Comparison of ENCODE assay signal across 10 cellular contexts in genomic region chr9:34374905-34375552, GRCh38. TPM values are rescaled to one million over a fixed set of nuclear protein-coding genes. Genes with fewer than 3 reads are reported as not detected.
DNase-seq lines count a peak whose midpoint lies in the region; ATAC-seq and TF ChIP-seq lines count a peak whose summit lies in the region.
"Had no signal": no experiment of that assay in that cellular context is flagged by ENCODE, and none has a peak within 500 bp of the region (broad histone marks: within the 10 kb centered on the region; RNA-seq: fewer than 3 reads in every experiment).

No MANE protein-coding gene starts in this region.

- ATAC-seq in thoracic aorta (ENCODE audit: insufficient number of reproducible peaks, low FRiP score, low read depth), result no peak
- ATAC-seq in sciatic nerve, result no peak

- peaks cover 9 to 19% of the 10 kb centered on the region in 2 donors for H3K4me1 ChIP-seq in thoracic aorta (ENCODE audit: control insufficient read depth in 1 of 2, low read depth in 2 of 2)

- H3K9me3 ChIP-seq in SU-DHL-6 (ENCODE audit: insufficient read depth, low read length), result no peaks in the 10 kb centered on the region
- H3K9me3 ChIP-seq in thoracic aorta, result no peaks in the 10 kb centered on the region

- H3K9ac ChIP-seq in SU-DHL-6 (ENCODE audit: low read length), result no peak overlapping the region

- H3K4me2 ChIP-seq in SU-DHL-6 (ENCODE audit: low read depth, low read length, poor library complexity, severe bottlenecking), result peak overlapping the region; percentile 70

- no peaks in the 10 kb centered on the region for H3K79me2 ChIP-seq in SU-DHL-6 (ENCODE audit: insufficient read depth, low read length)

- H3K27me3 Mint-ChIP-seq in activated T-cell treated with anti-CD3 and anti-CD28 coated beads, Interleukin-2, amount 50 U/mL, for 24 hours, result no peaks in the 10 kb centered on the region

- no peak overlapping the region for H3K27ac Mint-ChIP-seq in activated T-cell treated with anti-CD3 and anti-CD28 coated beads, Interleukin-2, amount 50 U/mL, for 24 hours

- no peaks in the 10 kb centered on the region for H3K9me2 ChIP-seq in SU-DHL-6 (replicated peaks; ENCODE audit: insufficient read depth, low read length)

- H3K4me3 ChIP-seq in SU-DHL-6 (ENCODE audit: insufficient read depth, low read length, poor library complexity, severe bottlenecking) (no peak overlapping the region), thoracic aorta (no peak overlapping the region)

- TF ChIP-seq CTCF in SU-DHL-6 (IDR thresholded peaks at IDR 0.05; ENCODE audit: insufficient read depth, low read length, poor library complexity, severe bottlenecking), result no peak
- TF ChIP-seq CTCF in thoracic aorta (IDR thresholded peaks at IDR 0.05), result no peak

- peaks cover 9% of the 10 kb centered on the region; the same call in 1 of the 2 replicates for H3F3A ChIP-seq in SU-DHL-6 (ENCODE audit: insufficient read depth)

- peaks cover 28% of the 10 kb centered on the region for H3K4me1 Mint-ChIP-seq in activated T-cell treated with anti-CD3 and anti-CD28 coated beads, Interleukin-2, amount 50 U/mL, for 24 hours (ENCODE audit: low read depth)

- H3K27ac ChIP-seq in SU-DHL-6 (ENCODE audit: low read depth, low read length), result no peak overlapping the region
- H3K27ac ChIP-seq in thoracic aorta, result peak overlapping the region; percentile 4 to 59

- in situ Hi-C loops in G401 (cut with HindIII; ENCODE audit: low sequenced_read_pairs), result no loop called here

- H3K27me3 ChIP-seq in SU-DHL-6 (ENCODE audit: low read length) (no peaks in the 10 kb centered on the region), thoracic aorta (replicated peaks; ENCODE audit: insufficient read depth) (no peaks in the 10 kb centered on the region)

- peak overlapping the region; percentile 86 for H3K4me3 Mint-ChIP-seq in activated T-cell treated with anti-CD3 and anti-CD28 coated beads, Interleukin-2, amount 50 U/mL, for 24 hours

- no peak for DNase-seq in activated T-cell treated with anti-CD3 and anti-CD28 coated beads, Interleukin-2, amount 50 U/mL, for 24 hours
- DNase-seq in activated T-cell treated with anti-CD3 and anti-CD28 coated beads, Interleukin-2, amount 50 U/mL, for 48 hours, result no peak
- DNase-seq in iPS-NIHi7 (ENCODE audit: extremely low spot score) (peak; percentile 47), thoracic aorta (ENCODE audit: low spot score) (no peak), G401 (ENCODE audit: low spot score) (no peak), NCI-H2227 (lab: John Stamatoyannopoulos, UW; ENCODE audit: unreplicated experiment) (no peak), sciatic nerve (ENCODE audit: low spot score) (no peak)
- DNase-seq: activated gamma-delta T cell, NCI-H2227 treated with DMSO at 0.1 percent for 48 hours had no signal

- no peaks in the 10 kb centered on the region for H3K9me3 Mint-ChIP-seq in activated T-cell treated with anti-CD3 and anti-CD28 coated beads, Interleukin-2, amount 50 U/mL, for 24 hours

- H2AFZ ChIP-seq in SU-DHL-6 (ENCODE audit: low read depth, low read length, severe bottlenecking), result no peak overlapping the region

- H3K36me3 ChIP-seq in SU-DHL-6 (ENCODE audit: low read length), result no peaks in the 10 kb centered on the region
- peaks cover 18% of the 10 kb centered on the region for H3K36me3 ChIP-seq in thoracic aorta

- no peaks in the 10 kb centered on the region for H4K20me1 ChIP-seq in SU-DHL-6 (ENCODE audit: low read depth, low read length)

- H3K36me3 Mint-ChIP-seq in activated T-cell treated with anti-CD3 and anti-CD28 coated beads, Interleukin-2, amount 50 U/mL, for 24 hours (ENCODE audit: low read depth), result peaks cover 19% of the 10 kb centered on the region

- intact Hi-C loops in sciatic nerve (cut with DNase I), result no loop called here

RNA-seq across cellular contexts. Expression of gene MYORG, which starts 1.7 kb away (rescaled TPM):
- total RNA-seq in thoracic aorta (10 to 100 TPM in 1 of 2 donors, 1 to 10 TPM in 1; 7.4 to 12.1 TPM), sciatic nerve (6.6 TPM)
- 0.80 and 0.92 TPM in 2 replicates for total RNA-seq in G401 (2014; rRNA removed; shearing (Covaris generic))

RNA-seq across cellular contexts. Expression of gene NUDT2, which starts 45.7 kb away (rescaled TPM):
- total RNA-seq in thoracic aorta, result 10 to 100 TPM in 1 of 2 donors, 1 to 10 TPM in 1; 3.4 to 20.8 TPM
- total RNA-seq in G401 (2014; rRNA removed; shearing (Covaris generic)), result 27.5 and 50.5 TPM in 2 replicates
- 23.3 TPM for total RNA-seq in sciatic nerve

RNA-seq across cellular contexts. Expression of gene KIF24, which starts 46.0 kb away (rescaled TPM):
- total RNA-seq in thoracic aorta, result 1 to 10 TPM in 1 of 2 donors, under 1 TPM in 1; 0.56 to 1.1 TPM
- total RNA-seq in G401 (2014; rRNA removed; shearing (Covaris generic)), result 5.2 and 6.2 TPM in 2 replicates
- 1.1 TPM for total RNA-seq in sciatic nerve
